9 cellular contexts compared by ENCODE assay signal in the genomic region with DNA sequence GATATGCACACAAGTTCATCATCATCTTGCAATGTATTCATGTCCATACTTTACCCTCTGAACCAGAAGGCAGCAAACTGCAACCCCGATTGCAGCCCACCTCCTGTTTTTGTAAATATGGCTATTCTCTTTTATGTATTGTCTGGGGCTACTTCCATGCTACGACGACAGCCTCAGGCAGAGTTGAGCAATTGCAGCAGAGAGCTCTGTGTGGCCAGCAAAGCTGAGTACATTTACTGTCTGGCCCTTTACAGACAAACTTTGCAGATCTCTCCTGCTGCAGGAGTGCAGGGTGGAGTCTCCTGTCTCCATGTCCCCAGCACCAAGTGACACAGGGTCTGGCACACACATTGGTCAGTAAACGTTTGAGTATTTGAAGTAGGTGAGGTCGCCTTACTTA.
A peak's percentile ranks its signal among the peaks of the same experiment; 100 is the strongest.
DNase-seq lines count a peak whose midpoint lies in the region; ATAC-seq and TF ChIP-seq lines count a peak whose summit lies in the region.
"Had no signal": no experiment of that assay in that cellular context is flagged by ENCODE, and none has a peak within 500 bp of the region (broad histone marks: within the 10 kb centered on the region; RNA-seq: fewer than 3 reads in every experiment).

No MANE protein-coding gene starts in this region.

- DNase-seq in LNCaP clone FGC (ENCODE audit: low read depth) (no peak), midbrain (lab: John Stamatoyannopoulos, UW) (peak; percentile 22), NCI-H774 (lab: John Stamatoyannopoulos, UW) (no peak)
- no peak for DNase-seq in effector memory CD8-positive, alpha-beta T cell
- DNase-seq in effector CD4-positive, alpha-beta T cell: no peak
- DNase-seq: activated CD4-positive, alpha-beta T cell treated with anti-CD3 and anti-CD28 coated beads, Interleukin-2, amount 50 U/mL, for 1 hour had no signal

- H3K27ac Mint-ChIP-seq in effector memory CD8-positive, alpha-beta T cell: peak overlapping the region in 1 of 2 donors; percentile 89

- peaks cover 100% of the 10 kb centered on the region for H4K20me1 ChIP-seq in BLaER1

- H3K9ac ChIP-seq in BLaER1: no peak overlapping the region

- H3K4me3 Mint-ChIP-seq in effector memory CD8-positive, alpha-beta T cell: peak overlapping the region; percentile 72 to 73

- H3K36me3 Mint-ChIP-seq in effector memory CD8-positive, alpha-beta T cell (ENCODE audit: insufficient read depth): peaks cover 30% of the 10 kb centered on the region

- H3K9me3 ChIP-seq in BLaER1: no peaks in the 10 kb centered on the region

- peaks cover 92% of the 10 kb centered on the region for H3K36me3 ChIP-seq in BLaER1

- H3K9me3 Mint-ChIP-seq in effector memory CD8-positive, alpha-beta T cell: no peaks in the 10 kb centered on the region

- peak; percentile 20 for ATAC-seq in effector memory CD8-positive, alpha-beta T cell (replicated peaks)
- ATAC-seq in HG03175 (IDR thresholded peaks at IDR 0.05; ENCODE audit: unreplicated experiment) (no peak), GM21447 (IDR thresholded peaks at IDR 0.05; ENCODE audit: unreplicated experiment) (no peak)

- H3K27ac ChIP-seq in BLaER1: no peak overlapping the region

- peak; percentile 41 for TF ChIP-seq CTCF in LNCaP clone FGC (IDR thresholded peaks at IDR 0.05; ENCODE audit: control insufficient read depth, extremely low read depth, insufficient read depth)

- peak overlapping the region; percentile 69; the same call in 1 of the 2 replicates for H3K4me2 ChIP-seq in BLaER1

- H3K4me3 ChIP-seq in BLaER1: no peak overlapping the region
- H3K4me3 ChIP-seq in LNCaP clone FGC (ENCODE audit: low read depth, low read length): no peak overlapping the region

- peaks cover 79% of the 10 kb centered on the region for H3K4me1 ChIP-seq in BLaER1

- H3K27me3 ChIP-seq in BLaER1: no peaks in the 10 kb centered on the region

- H3K4me1 Mint-ChIP-seq in effector memory CD8-positive, alpha-beta T cell (ENCODE audit: low read depth in 2 of 2): peaks cover 77 to 78% of the 10 kb centered on the region in 2 donors

- H3K27me3 Mint-ChIP-seq in effector memory CD8-positive, alpha-beta T cell: no peaks in the 10 kb centered on the region
